17 cellular contexts compared by ENCODE assay signal in genomic region chr1:217525773-217526490, GRCh38.
DNase-seq lines count a peak whose midpoint lies in the region; ATAC-seq, FAIRE-seq and TF ChIP-seq lines count a peak whose summit lies in the region.
"Had no signal": no experiment of that assay in that cellular context is flagged by ENCODE, and none has a peak within 500 bp of the region (broad histone marks: within the 10 kb centered on the region; RNA-seq: fewer than 3 reads in every experiment).

No MANE protein-coding gene starts in this region.

- no peak for TF ChIP-seq POLR2A in A549 (IDR thresholded peaks at IDR 0.05; ENCODE audit: low read length)

- no peak overlapping the region for H2AFZ ChIP-seq in mammary epithelial cell (ENCODE audit: low read depth, low read length)

- CTCF ChIA-PET in A549 (lab: Yijun Ruan, JAX) = interaction anchor here (0.7 kb wide), 1 partner anchor 187 kb away, joined by 3 read pairs; no protein-coding TSS in a partner anchor
- CTCF ChIA-PET in mammary epithelial cell (lab: Charles Lee; ENCODE audit: low non-redundant PET) = no interaction called here

- TF ChIP-seq RAD21 in A549 (conservative IDR thresholded peaks at IDR 0.05 in 1 of 2, IDR thresholded peaks at IDR 0.05 in 1 of 2) = no peak

- TF ChIP-seq EP300 in A549 (IDR thresholded peaks at IDR 0.05) = no peak

- peaks cover 3% of the 10 kb centered on the region for H3K79me2 ChIP-seq in mammary epithelial cell (ENCODE audit: insufficient read depth, low read length)

- no peaks in the 10 kb centered on the region for H4K20me1 ChIP-seq in mammary epithelial cell (ENCODE audit: insufficient read depth, low read length)

- ATAC-seq in A549 (no peak), HG02884 (IDR thresholded peaks at IDR 0.05; ENCODE audit: unreplicated experiment) (no peak)
- ATAC-seq: psoas muscle, SK-N-SH treated with all-trans-retinoic acid at 6 μM for 48 hours had no signal

- no peak overlapping the region for H3K4me3 ChIP-seq in A549
- H3K4me3 ChIP-seq in mammary epithelial cell (replicated peaks in 1 of 3; ENCODE audit: insufficient read depth in 1 of 3, low read depth in 2 of 3, low read length in 3 of 3) = no peak overlapping the region
- H3K4me3 ChIP-seq: MG63, psoas muscle, stomach had no signal

- dilution Hi-C loops in mammary epithelial cell (cut with HindIII; ENCODE audit: low sequenced_read_pairs) = no loop called here

- H3K27me3 ChIP-seq in mammary epithelial cell (ENCODE audit: insufficient read depth, low read length) = no peaks in the 10 kb centered on the region
- H3K27me3 ChIP-seq: MG63, stomach had no signal

- WGBS in A549 (ENCODE audit: missing lambda C conversion rate) = 88% methylated on average over 3 of the region's 3 CpGs
- WGBS in mammary epithelial cell (ENCODE audit: low coverage, missing lambda C conversion rate) = 98% methylated on average over 3 of the region's 3 CpGs

- intact Hi-C loops in mammary epithelial cell (cut with micrococcal nuclease) = no loop called here

- peaks cover 13% of the 10 kb centered on the region for H3K4me1 ChIP-seq in A549
- peaks cover 38% of the 10 kb centered on the region for H3K4me1 ChIP-seq in mammary epithelial cell (ENCODE audit: insufficient read depth, low read length)
- H3K4me1 ChIP-seq: psoas muscle had no signal

- no TSS peak for BruUV-seq in mammary epithelial cell (replicated peaks; lab: Mats Ljungman, UMichigan)

- POLR2A ChIA-PET in A549 (lab: Yijun Ruan, JAX) = no interaction called here

- DNase-seq in A549 (ENCODE audit: low read depth in 1 of 2, low spot score in 1 of 2) = no peak
- DNase-seq in HS-27A (ENCODE audit: low read depth) = peak; percentile 11
- no peak for DNase-seq in mammary epithelial cell
- DNase-seq in iris pigment epithelial cell (ENCODE audit: low read depth) = peak; percentile 59
- no peak for DNase-seq in cerebellar cortex (ENCODE audit: low spot score)
- DNase-seq in NCI-H1048 (lab: John Stamatoyannopoulos, UW) = no peak
- DNase-seq in frontal cortex (ENCODE audit: low spot score in 2 of 2) = no peak
- DNase-seq: activated CD4-positive, alpha-beta T cell treated with anti-CD3 and anti-CD28 coated beads for 48 hours; activated naive CD4-positive, alpha-beta T cell treated with anti-CD3 and anti-CD28 coated beads, Interleukin-2, amount 10 ng/mL, durations not matched to agents 7 days and 5 days; Calu3; MG63; NCI-H2081; psoas muscle; stomach had no signal

- H3K27ac ChIP-seq in A549 = no peak overlapping the region
- H3K27ac ChIP-seq in mammary epithelial cell (ENCODE audit: insufficient read depth, low read depth, low read length) = peak overlapping the region; percentile 96
- H3K27ac ChIP-seq: psoas muscle, stomach had no signal

- peaks cover 1% of the 10 kb centered on the region for H3K36me3 ChIP-seq in mammary epithelial cell (ENCODE audit: insufficient read depth, low read length)

- H3K9ac ChIP-seq in mammary epithelial cell (ENCODE audit: insufficient read depth, low read length) = no peak overlapping the region

- H3K9me3 ChIP-seq in A549 = no peaks in the 10 kb centered on the region
- H3K9me3 ChIP-seq in mammary epithelial cell (replicated peaks; ENCODE audit: insufficient read depth, low read length) = no peaks in the 10 kb centered on the region
- H3K9me3 ChIP-seq: MG63, psoas muscle, stomach had no signal

- peak overlapping the region; percentile 13; the same call in 1 of the 3 replicates for H3K4me2 ChIP-seq in A549
- H3K4me2 ChIP-seq in mammary epithelial cell (ENCODE audit: insufficient read depth, low read depth, low read length) = no peak overlapping the region

- no peak for FAIRE-seq in A549 (lab: Jason Lieb, UNC)
- no peak for FAIRE-seq in frontal cortex (lab: Jason Lieb, UNC)
- FAIRE-seq: bronchial epithelial cell had no signal

- in situ Hi-C loops in mammary epithelial cell (cut with MboI; ENCODE audit: low sequenced_read_pairs in 2 of 2) = no loop called here

- no peak for TF ChIP-seq CTCF in A549 (IDR thresholded peaks at IDR 0.05)
- no peak for TF ChIP-seq CTCF in mammary epithelial cell (conservative IDR thresholded peaks at IDR 0.05 in 1 of 2, IDR thresholded peaks at IDR 0.05 in 1 of 2; ENCODE audit: extremely low read depth in 1 of 2, insufficient read depth in 1 of 2, low read depth in 1 of 2, low read length in 2 of 2)

TF ChIP-seq in A549, 52 proteins besides CTCF, POLR2A, EP300 and RAD21:
- TF ChIP-seq POLR2AphosphoS2 (conservative IDR thresholded peaks at IDR 0.05; ENCODE audit: low read length) (no peak), EHMT2 (IDR thresholded peaks at IDR 0.05; ENCODE audit: low read depth) (no peak), RNF2 (IDR thresholded peaks at IDR 0.05; ENCODE audit: borderline replicate concordance, low read depth) (no peak), FOSL2 (IDR thresholded peaks at IDR 0.05) (no peak), FOSL2 (CRISPR knock-in tag; IDR thresholded peaks at IDR 0.05) (no peak), HOXB13 (CRISPR knock-in tag; IDR thresholded peaks at IDR 0.05; ENCODE audit: low read depth) (no peak), KDM1A (IDR thresholded peaks at IDR 0.05; ENCODE audit: low read depth) (no peak), GATA3 (IDR thresholded peaks at IDR 0.05; ENCODE audit: borderline replicate concordance) (no peak), SREBF2 (IDR thresholded peaks at IDR 0.05) (no peak), ELK1 (IDR thresholded peaks at IDR 0.05; ENCODE audit: low read depth, low read length) (no peak), TFCP2L1 (CRISPR knock-in tag; IDR thresholded peaks at IDR 0.05) (no peak), HEYL (CRISPR knock-in tag; IDR thresholded peaks at IDR 0.05) (no peak), NPAS2 (CRISPR knock-in tag; IDR thresholded peaks at IDR 0.05; ENCODE audit: borderline replicate concordance) (no peak), ZFP36 (IDR thresholded peaks at IDR 0.05; ENCODE audit: borderline replicate concordance, partially characterized antibody) (no peak)
- TF ChIP-seq, protein P1, sequence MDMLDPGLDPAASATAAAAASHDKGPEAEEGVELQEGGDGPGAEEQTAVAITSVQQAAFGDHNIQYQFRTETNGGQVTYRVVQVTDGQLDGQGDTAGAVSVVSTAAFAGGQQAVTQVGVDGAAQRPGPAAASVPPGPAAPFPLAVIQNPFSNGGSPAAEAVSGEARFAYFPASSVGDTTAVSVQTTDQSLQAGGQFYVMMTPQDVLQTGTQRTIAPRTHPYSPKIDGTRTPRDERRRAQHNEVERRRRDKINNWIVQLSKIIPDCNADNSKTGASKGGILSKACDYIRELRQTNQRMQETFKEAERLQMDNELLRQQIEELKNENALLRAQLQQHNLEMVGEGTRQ (IDR thresholded peaks at IDR 0.05) = no peak
- TF ChIP-seq, protein P2, sequence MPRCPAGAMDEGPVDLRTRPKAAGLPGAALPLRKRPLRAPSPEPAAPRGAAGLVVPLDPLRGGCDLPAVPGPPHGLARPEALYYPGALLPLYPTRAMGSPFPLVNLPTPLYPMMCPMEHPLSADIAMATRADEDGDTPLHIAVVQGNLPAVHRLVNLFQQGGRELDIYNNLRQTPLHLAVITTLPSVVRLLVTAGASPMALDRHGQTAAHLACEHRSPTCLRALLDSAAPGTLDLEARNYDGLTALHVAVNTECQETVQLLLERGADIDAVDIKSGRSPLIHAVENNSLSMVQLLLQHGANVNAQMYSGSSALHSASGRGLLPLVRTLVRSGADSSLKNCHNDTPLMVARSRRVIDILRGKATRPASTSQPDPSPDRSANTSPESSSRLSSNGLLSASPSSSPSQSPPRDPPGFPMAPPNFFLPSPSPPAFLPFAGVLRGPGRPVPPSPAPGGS (IDR thresholded peaks at IDR 0.05) = no peak

Comparison
In these comparisons a context has a peak if more than half of its experiments do, and no peak if none do; other contexts are left out.
1. DNase-seq: peak in HS-27A (single experiment) and iris pigment epithelial cell (single experiment); none in A549 (0 of 2), mammary epithelial cell (single experiment), cerebellar cortex (single experiment), NCI-H1048 (single experiment) and frontal cortex (0 of 2).